ENCODE assay signal across 8 cellular contexts in genomic region chr2:7097353-7097895, GRCh38.
A peak's percentile ranks its signal among the peaks of the same experiment; 100 is the strongest.
DNase-seq lines count a peak whose midpoint lies in the region; ATAC-seq lines count a peak whose summit lies in the region.

No MANE protein-coding gene starts in this region.

- ATAC-seq in GM18909 (IDR thresholded peaks at IDR 0.05; ENCODE audit: poor library complexity, unreplicated experiment) (peak; percentile 94), HG03135 (IDR thresholded peaks at IDR 0.05; ENCODE audit: unreplicated experiment) (peak; percentile 88)

- DNase-seq in AG20443 (ENCODE audit: low spot score), result peak; percentile 89
- DNase-seq in NCI-H2196 (lab: John Stamatoyannopoulos, UW; ENCODE audit: unreplicated experiment), result peak; percentile 83
- DNase-seq in activated CD4-positive, CD25-positive, alpha-beta regulatory T cell treated with anti-CD3 and anti-CD28 coated beads, Interleukin-2, amount 50 U/mL, for 16 hours (ENCODE audit: low read depth, low spot score), result peak; percentile 50
- peak; percentile 59 for DNase-seq in central memory CD4-positive, alpha-beta T cell
- DNase-seq in kidney tubule cell (ENCODE audit: low spot score), result peak; percentile 61
- DNase-seq in stimulated activated CD4-positive, alpha-beta T cell treated with anti-CD3 and anti-CD28 coated beads, Interleukin-2, amount 100 ng/mL, for 4 hours (ENCODE audit: low read depth), result peak; percentile 49

Comparison
In these comparisons a context has a peak if more than half of its experiments do, and no peak if none do; other contexts are left out.
1. Peak in every context shown above with its lines: DNase-seq and ATAC-seq.